Comparison of ENCODE assay signal across 22 cellular contexts in genomic region chr16:58379736-58380135, GRCh38. TPM values are rescaled to one million over a fixed set of nuclear protein-coding genes. Genes with fewer than 3 reads are reported as not detected.
DNase-seq lines count a peak whose midpoint lies in the region; ATAC-seq, FAIRE-seq and TF ChIP-seq lines count a peak whose summit lies in the region.
"Had no signal": no experiment of that assay in that cellular context is flagged by ENCODE, and none has a peak within 500 bp of the region (broad histone marks: within the 10 kb centered on the region; RNA-seq: fewer than 3 reads in every experiment).

No MANE protein-coding gene starts in this region.

- intact Hi-C loops in endothelial cell of umbilical vein (cut with micrococcal nuclease) = no loop called here

- dilution Hi-C loops in endothelial cell of umbilical vein (cut with MboI; ENCODE audit: extremely low pct_ligation_motif_present, low sequenced_read_pairs) = no loop called here

- H3K4me2 ChIP-seq in endothelial cell of umbilical vein (ENCODE audit: insufficient read depth, low read length) = no peak overlapping the region
- H3K4me2 ChIP-seq: BLaER1 treated with 17β-estradiol and CSF1 and Interleukin-3, amounts not matched to agents 10 nM and 100 nM had no signal

- TF ChIP-seq CTCF in HEK293 (tag by site-specific recombination; IDR thresholded peaks at IDR 0.05) (no peak), endothelial cell of umbilical vein (IDR thresholded peaks at IDR 0.05; ENCODE audit: extremely low read depth in 1 of 2, insufficient read depth in 1 of 2, low read depth in 1 of 2, low read length in 2 of 2) (no peak)

- ATAC-seq in HG03045 (IDR thresholded peaks at IDR 0.05; ENCODE audit: unreplicated experiment) = no peak
- ATAC-seq: CD8-positive, alpha-beta T cell; GM12878 had no signal

- no peak overlapping the region for H3K9ac ChIP-seq in endothelial cell of umbilical vein (replicated peaks; ENCODE audit: extremely low read depth, insufficient read depth, low read length)
- H3K9ac ChIP-seq: BLaER1 treated with 17β-estradiol and CSF1 and Interleukin-3, amounts not matched to agents 10 nM and 100 nM had no signal

- H3K9me3 ChIP-seq in HEK293 (ENCODE audit: control insufficient read depth, insufficient read depth, low read depth, low read length) (no peaks in the 10 kb centered on the region), endothelial cell of umbilical vein (replicated peaks; ENCODE audit: control insufficient read depth, insufficient read depth, low read length) (no peaks in the 10 kb centered on the region)
- H3K9me3 ChIP-seq: Caco-2 had no signal

- DNase-seq in M059J (ENCODE audit: low read depth) (peak; percentile 39), endothelial cell of umbilical vein (ENCODE audit: low read depth, low spot score) (no peak), hypothalamus (lab: John Stamatoyannopoulos, UW) (no peak)
- no peak for DNase-seq in stimulated activated CD4-positive, alpha-beta T cell treated with anti-CD3 and anti-CD28 coated beads, Interleukin-2, amount 100 ng/mL, for 24 hours
- DNase-seq: 8988T; ACHN; AML-193; Caco-2; Calu3; CD4-positive, alpha-beta T cell; CD8-positive, alpha-beta T cell; DMS79 treated with DMSO at 0.1 percent for 48 hours; GDM1 had no signal

- H4K20me1 ChIP-seq in endothelial cell of umbilical vein (replicated peaks; ENCODE audit: control insufficient read depth, extremely low read depth, insufficient read depth, low read length) = no peaks in the 10 kb centered on the region
- H4K20me1 ChIP-seq: BLaER1 treated with 17β-estradiol and CSF1 and Interleukin-3, amounts not matched to agents 10 nM and 100 nM had no signal

- POLR2A ChIA-PET in HEK293 (lab: Yijun Ruan, JAX) (no interaction called here), endothelial cell of umbilical vein (lab: Charles Lee) (no interaction called here)

- H3K36me3 ChIP-seq in HEK293 (ENCODE audit: control insufficient read depth in 2 of 2, insufficient read depth in 1 of 2, low read length in 2 of 2) (no peaks in the 10 kb centered on the region), endothelial cell of umbilical vein (ENCODE audit: control insufficient read depth in 2 of 2, extremely low read depth in 1 of 2, insufficient read depth in 2 of 2, low read length in 2 of 2) (no peaks in the 10 kb centered on the region)
- H3K36me3 ChIP-seq: BLaER1 treated with 17β-estradiol and CSF1 and Interleukin-3, amounts not matched to agents 10 nM and 100 nM had no signal

- no peaks in the 10 kb centered on the region for H3K9me1 ChIP-seq in endothelial cell of umbilical vein (replicated peaks; ENCODE audit: control insufficient read depth, extremely low read depth, insufficient read depth, low read length)

- BruUV-seq in endothelial cell of umbilical vein (replicated peaks; lab: Mats Ljungman, UMichigan) = no TSS peak

- CTCF ChIA-PET in HEK293 (lab: Yijun Ruan, JAX) = no interaction called here
- CTCF ChIA-PET in endothelial cell of umbilical vein (lab: Charles Lee) = no interaction called here

- no peak for TF ChIP-seq POLR2A in endothelial cell of umbilical vein (IDR thresholded peaks at IDR 0.05; ENCODE audit: low read depth, low read length)

- no peak for FAIRE-seq in endothelial cell of umbilical vein (lab: Jason Lieb, UNC)
- FAIRE-seq: A204.1, D721Med, GM12878, GM12892, GM18507 had no signal

- no peaks in the 10 kb centered on the region for H3K27me3 ChIP-seq in endothelial cell of umbilical vein (ENCODE audit: control insufficient read depth in 2 of 2, insufficient read depth in 2 of 2, low read length in 2 of 2)
- H3K27me3 ChIP-seq: BLaER1 treated with 17β-estradiol and CSF1 and Interleukin-3, amounts not matched to agents 10 nM and 100 nM had no signal

- H3K79me2 ChIP-seq in endothelial cell of umbilical vein (ENCODE audit: control insufficient read depth, insufficient read depth, low read length) = no peaks in the 10 kb centered on the region

- H3K4me1 ChIP-seq in HEK293 (ENCODE audit: control insufficient read depth, insufficient read depth, low read length) = no peaks in the 10 kb centered on the region
- H3K4me1 ChIP-seq in endothelial cell of umbilical vein (ENCODE audit: control insufficient read depth, extremely low read depth, insufficient read depth, low read length) = peaks cover 34% of the 10 kb centered on the region
- H3K4me1 ChIP-seq: Caco-2 had no signal

- H3K4me3 ChIP-seq in HEK293 (ENCODE audit: low read depth, low read length) (no peak overlapping the region), endothelial cell of umbilical vein (replicated peaks in 1 of 3; ENCODE audit: insufficient read depth in 1 of 3, low read depth in 1 of 3, low read length in 3 of 3) (no peak overlapping the region)
- H3K4me3 ChIP-seq: BLaER1 treated with 17β-estradiol and CSF1 and Interleukin-3, amounts not matched to agents 10 nM and 100 nM; GM12878 had no signal

- no peak overlapping the region for H3K27ac ChIP-seq in HEK293 (ENCODE audit: extremely low read depth, low read depth, low read length)
- no peak overlapping the region for H3K27ac ChIP-seq in endothelial cell of umbilical vein (ENCODE audit: insufficient read depth, low read depth, low read length)
- H3K27ac ChIP-seq: BLaER1 treated with 17β-estradiol and CSF1 and Interleukin-3, amounts not matched to agents 10 nM and 100 nM; C4-2B had no signal

- peak overlapping the region; percentile 28 for H2AFZ ChIP-seq in endothelial cell of umbilical vein (ENCODE audit: low read depth, low read length)

TF ChIP-seq in HEK293, 187 proteins besides CTCF, POLR2A, EP300 and RAD21:
- no peak for TF ChIP-seq PATZ1 (tag by site-specific recombination; IDR thresholded peaks at IDR 0.05)
- TF ChIP-seq ZNF548 (tag by site-specific recombination; IDR thresholded peaks at IDR 0.05) = peak; percentile 52; the same call in 1 of the 2 replicates

TF ChIP-seq in endothelial cell of umbilical vein, 7 proteins besides CTCF, POLR2A, EP300 and RAD21:
- TF ChIP-seq POLR2AphosphoS5 (IDR thresholded peaks at IDR 0.05; ENCODE audit: insufficient read depth, low read depth, low read length) = no peak
- TF ChIP-seq JUN (IDR thresholded peaks at IDR 0.05; ENCODE audit: borderline replicate concordance, insufficient read depth, insufficient read length, low read depth) = no peak
- TF ChIP-seq FOS (IDR thresholded peaks at IDR 0.05; ENCODE audit: borderline replicate concordance, insufficient read depth, low read length) = no peak

RNA-seq across cellular contexts. Expression of gene GINS3, which starts 12.5 kb away (rescaled TPM):
- 26.3 and 27.1 TPM in 2 replicates for total RNA-seq in M059J (2014; rRNA removed; shearing (Covaris generic))
- 24.1 and 29.0 TPM in 2 replicates for total RNA-seq in endothelial cell of umbilical vein
- polyA plus RNA-seq in endothelial cell of umbilical vein = 17.2 and 17.3 TPM in 2 replicates
- polyA plus RNA-seq in endothelial cell of umbilical vein (2011; cell fraction: cytosol; rRNA removed) = 21.3 and 23.1 TPM in 2 replicates
- 14.6 and 17.6 TPM in 2 replicates for polyA plus RNA-seq in endothelial cell of umbilical vein (2011; cell fraction: nucleus; rRNA removed)
- 21.9 TPM in 2 replicates for polyA plus RNA-seq in endothelial cell of umbilical vein (2012)
- 19.4 and 21.2 TPM in 2 replicates for polyA minus RNA-seq in endothelial cell of umbilical vein
- 14.4 TPM for polyA minus RNA-seq in endothelial cell of umbilical vein (2011; cell fraction: cytosol; rRNA and poly(A)+ RNA removed)
- 9.4 and 11.0 TPM in 2 replicates for polyA minus RNA-seq in endothelial cell of umbilical vein (2011; cell fraction: nucleus; rRNA and poly(A)+ RNA removed)
